In the genomic region with DNA sequence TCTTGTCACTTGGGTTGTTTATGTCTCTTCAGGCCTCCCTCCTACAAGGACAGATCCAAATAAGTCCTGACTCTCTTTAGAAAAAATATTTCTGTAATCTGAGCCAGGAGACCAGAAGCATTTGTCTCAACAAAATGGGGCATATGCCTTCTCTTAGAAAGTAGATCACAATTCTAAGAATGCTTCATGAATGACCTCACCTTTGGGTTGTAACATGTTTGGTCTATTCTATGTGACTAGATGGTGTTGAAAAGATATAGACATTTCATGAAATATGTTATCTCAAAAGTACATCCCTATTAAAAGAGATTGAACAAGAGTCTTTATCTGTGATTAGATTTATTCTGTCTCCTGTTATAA, we compare ENCODE assay signal across 16 cellular contexts.
"Had no signal": no experiment of that assay in that cellular context is flagged by ENCODE, and none has a peak within 500 bp of the region (broad histone marks: within the 10 kb centered on the region; RNA-seq: fewer than 3 reads in every experiment).

No MANE protein-coding gene starts in this region.

- H3K4me3 ChIP-seq: smooth muscle cell, suprapubic skin had no signal

- H3K27me3 Mint-ChIP-seq: activated CD4-positive, alpha-beta memory T cell treated with anti-CD3 and anti-CD28 coated beads, Interleukin-2, amount 10 ng/mL, durations not matched to agents 7 days and 5 days; activated naive CD8-positive, alpha-beta T cell; progenitor cell of endocrine pancreas; stimulated activated naive CD8-positive, alpha-beta T cell treated with anti-CD3 and anti-CD28 coated beads, Interleukin-15, Interleukin-2, amounts not matched to agents 100 ng/mL and 50 ng/mL, for 24 hours had no signal

- ATAC-seq: activated T-cell treated with anti-CD3 and anti-CD28 coated beads, Interleukin-2, amount 50 U/mL, for 4 hours had no signal

- H3K4me3 Mint-ChIP-seq: activated CD4-positive, alpha-beta memory T cell treated with anti-CD3 and anti-CD28 coated beads, Interleukin-2, amount 10 ng/mL, durations not matched to agents 7 days and 5 days; activated naive CD8-positive, alpha-beta T cell; activated T-cell treated with anti-CD3 and anti-CD28 coated beads, Interleukin-2, amount 50 U/mL, for 4 hours; nephron; stimulated activated naive CD8-positive, alpha-beta T cell treated with anti-CD3 and anti-CD28 coated beads, Interleukin-15, Interleukin-2, amounts not matched to agents 100 ng/mL and 50 ng/mL, for 24 hours; T-helper 1 cell treated with Interleukin-12 subunit alpha and Interleukin-12 subunit beta and Interleukin-4 antibody, amounts not matched to agents 30 μg/mL and 1 μg/mL, for 36 hours had no signal

- H3K9me3 Mint-ChIP-seq: activated T-cell treated with anti-CD3 and anti-CD28 coated beads, Interleukin-2, amount 50 U/mL, for 4 hours; nephron; stimulated activated naive CD8-positive, alpha-beta T cell treated with anti-CD3 and anti-CD28 coated beads, Interleukin-15, Interleukin-2, amounts not matched to agents 100 ng/mL and 50 ng/mL, for 24 hours; T-helper 1 cell treated with Interleukin-12 subunit alpha and Interleukin-12 subunit beta and Interleukin-4 antibody, amounts not matched to agents 30 μg/mL and 1 μg/mL, for 36 hours had no signal

- DNase-seq: activated CD4-positive, alpha-beta memory T cell treated with anti-CD3 and anti-CD28 coated beads, Interleukin-2, amount 10 ng/mL, durations not matched to agents 7 days and 5 days; activated gamma-delta T cell treated with Interleukin-2 at 50 U/mL for 16 hours; activated T-cell treated with anti-CD3 and anti-CD28 coated beads, Interleukin-2, amount 50 U/mL, for 4 hours; erythroblast; hypothalamus; mesendoderm; nucleus accumbens; right cardiac atrium; WERI-Rb-1 had no signal

- H3K36me3 Mint-ChIP-seq: activated naive CD8-positive, alpha-beta T cell had no signal

- H3K4me1 Mint-ChIP-seq: activated CD4-positive, alpha-beta memory T cell treated with anti-CD3 and anti-CD28 coated beads, Interleukin-2, amount 10 ng/mL, durations not matched to agents 7 days and 5 days had no signal

- H3K27ac Mint-ChIP-seq: activated CD4-positive, alpha-beta memory T cell treated with anti-CD3 and anti-CD28 coated beads, Interleukin-2, amount 10 ng/mL, durations not matched to agents 7 days and 5 days; activated naive CD8-positive, alpha-beta T cell; progenitor cell of endocrine pancreas; stimulated activated naive CD8-positive, alpha-beta T cell treated with anti-CD3 and anti-CD28 coated beads, Interleukin-15, Interleukin-2, amounts not matched to agents 100 ng/mL and 50 ng/mL, for 24 hours had no signal
